Comparison of ENCODE assay signal across 19 cellular contexts in genomic region chr4:20816287-20816686, GRCh38.
"Had no signal": no experiment of that assay in that cellular context is flagged by ENCODE, and none has a peak within 500 bp of the region (broad histone marks: within the 10 kb centered on the region; RNA-seq: fewer than 3 reads in every experiment).

No MANE protein-coding gene starts in this region.

- DNase-seq: Karpas-422, KG1, MG63, NCI-H1092, NCI-H1105 treated with DMSO at 0.1 percent for 48 hours, NCI-H1417 treated with DMSO at 0.1 percent for 48 hours, NCI-H146, NCI-H1694 treated with DMSO at 0.1 percent for 48 hours, NCI-H2029, NCI-H2081 treated with DMSO at 0.1 percent for 48 hours, NCI-H226, NCI-H446, NCI-H510A, NCI-H524 treated with DMSO at 0.1 percent for 48 hours, NCI-H82, Right ventricle myocardium superior, RPMI8226, SIG-M5, T-helper 2 cell had no signal
